15 cellular contexts compared by ENCODE assay signal in the genomic region with DNA sequence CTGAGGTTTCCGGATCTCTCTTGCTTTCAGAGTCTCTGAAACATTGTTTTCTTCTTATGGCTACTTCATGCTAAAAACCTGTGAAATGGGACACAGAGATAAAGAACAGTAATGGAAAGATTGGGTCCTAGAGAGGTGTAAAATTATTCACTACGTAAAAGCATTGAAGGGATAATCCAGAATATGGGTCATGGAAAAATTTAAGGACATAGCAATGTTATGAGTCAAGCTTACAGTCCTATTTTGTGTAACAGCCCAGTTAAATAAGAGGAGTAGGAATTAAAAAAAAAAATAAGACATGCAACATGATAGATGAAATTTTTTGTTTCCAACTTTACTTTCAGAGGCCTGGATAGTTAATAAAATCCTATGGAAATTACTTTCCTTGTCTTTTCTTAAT.
A peak's percentile ranks its signal among the peaks of the same experiment; 100 is the strongest.
DNase-seq lines count a peak whose midpoint lies in the region; ATAC-seq, FAIRE-seq and TF ChIP-seq lines count a peak whose summit lies in the region.
"Had no signal": no experiment of that assay in that cellular context is flagged by ENCODE, and none has a peak within 500 bp of the region (broad histone marks: within the 10 kb centered on the region; RNA-seq: fewer than 3 reads in every experiment).

No MANE protein-coding gene starts in this region.

- WGBS in mammary epithelial cell (ENCODE audit: low coverage, missing lambda C conversion rate), result 54% methylated on average over 2 of the region's 2 CpGs

- dilution Hi-C loops in mammary epithelial cell (cut with HindIII; ENCODE audit: low sequenced_read_pairs), result no loop called here

- H3K27ac ChIP-seq in mammary epithelial cell (ENCODE audit: insufficient read depth, low read depth, low read length), result peak overlapping the region; percentile 92

- intact Hi-C loops in left cardiac atrium (cut with DNase I) (no loop called here), Right ventricle myocardium superior (cut with DNase I) (no loop called here), mammary epithelial cell (cut with micrococcal nuclease) (no loop called here)

- no peaks in the 10 kb centered on the region for H3K27me3 ChIP-seq in mammary epithelial cell (ENCODE audit: insufficient read depth, low read length)

- no peaks in the 10 kb centered on the region for H4K20me1 ChIP-seq in mammary epithelial cell (ENCODE audit: insufficient read depth, low read length)

- no peak for TF ChIP-seq CTCF in mammary epithelial cell (conservative IDR thresholded peaks at IDR 0.05 in 1 of 2, IDR thresholded peaks at IDR 0.05 in 1 of 2; ENCODE audit: extremely low read depth in 1 of 2, insufficient read depth in 1 of 2, low read depth in 1 of 2, low read length in 2 of 2)

- ATAC-seq in left cardiac atrium, result peak; percentile 38 to 86
- ATAC-seq in Right ventricle myocardium superior (ENCODE audit: poor library complexity), result no peak

- no peak for TF ChIP-seq POLR2A in GM12891 (IDR thresholded peaks at IDR 0.05; ENCODE audit: low read depth, low read length)

- H3K79me2 ChIP-seq in mammary epithelial cell (ENCODE audit: insufficient read depth, low read length), result no peaks in the 10 kb centered on the region

- H3K4me3 ChIP-seq in mammary epithelial cell (replicated peaks in 1 of 3; ENCODE audit: insufficient read depth in 1 of 3, low read depth in 2 of 3, low read length in 3 of 3), result no peak overlapping the region

- H3K9ac ChIP-seq in mammary epithelial cell (ENCODE audit: insufficient read depth, low read length), result no peak overlapping the region

- H3K36me3 ChIP-seq in mammary epithelial cell (ENCODE audit: insufficient read depth, low read length), result no peaks in the 10 kb centered on the region

- peak overlapping the region; percentile 49 for H3K4me2 ChIP-seq in mammary epithelial cell (ENCODE audit: insufficient read depth, low read depth, low read length)

- in situ Hi-C loops in mammary epithelial cell (cut with MboI; ENCODE audit: low sequenced_read_pairs in 2 of 2) (no loop called here), G401 (cut with HindIII; ENCODE audit: low sequenced_read_pairs) (no loop called here)

- no TSS peak for BruUV-seq in mammary epithelial cell (replicated peaks; lab: Mats Ljungman, UMichigan)

- DNase-seq in left cardiac atrium (no peak), Right ventricle myocardium superior (no peak), mammary epithelial cell (no peak), iris pigment epithelial cell (ENCODE audit: low read depth) (peak; percentile 81), urothelium cell line (ENCODE audit: low spot score) (peak; percentile 38), G401 (ENCODE audit: low spot score) (no peak), GM12891 (ENCODE audit: insufficient read length, low spot score) (no peak), activated T-cell treated with anti-CD3 and anti-CD28 coated beads for 4 hours (no peak)
- DNase-seq: activated B cell treated with CpG ODN at 0.5 μM for 24 hours; DMS 273 treated with DMSO at 0.1 percent for 48 hours; kidney; NCI-H1417; NCI-H524 treated with DMSO at 0.1 percent for 48 hours; stimulated activated CD4-positive, alpha-beta T cell treated with anti-CD3 and anti-CD28 coated beads, Interleukin-12 subunit alpha, Interleukin-12 subunit beta, amount 100 ng/mL, for 4 hours had no signal

- CTCF ChIA-PET in mammary epithelial cell (lab: Charles Lee; ENCODE audit: low non-redundant PET), result no interaction called here

- H2AFZ ChIP-seq in mammary epithelial cell (ENCODE audit: low read depth, low read length), result peak overlapping the region; percentile 40

- FAIRE-seq in urothelium cell line (lab: Jason Lieb, UNC) (no peak), GM12891 (lab: Jason Lieb, UNC) (no peak)
- FAIRE-seq: GM19239, kidney had no signal

- H3K4me1 ChIP-seq in mammary epithelial cell (ENCODE audit: insufficient read depth, low read length), result peaks cover 48% of the 10 kb centered on the region

- H3K9me3 ChIP-seq in mammary epithelial cell (replicated peaks; ENCODE audit: insufficient read depth, low read length), result no peaks in the 10 kb centered on the region

TF ChIP-seq in GM12891, 5 proteins besides CTCF, POLR2A, EP300 and RAD21:
- no peak for TF ChIP-seq SPI1 (IDR thresholded peaks at IDR 0.05; ENCODE audit: low read depth, low read length)
- TF ChIP-seq TAF1 (IDR thresholded peaks at IDR 0.05; ENCODE audit: low read depth, low read length), result no peak
- TF ChIP-seq PAX5 (IDR thresholded peaks at IDR 0.05; ENCODE audit: insufficient read depth, low read length, severe bottlenecking), result no peak

Comparison
In these comparisons a context has a peak if more than half of its experiments do, and no peak if none do; other contexts are left out.
1. DNase-seq: peak in iris pigment epithelial cell (single experiment) and urothelium cell line (single experiment); none in left cardiac atrium (single experiment), Right ventricle myocardium superior (single experiment), mammary epithelial cell (single experiment), G401 (single experiment), GM12891 (single experiment) and activated T-cell treated with anti-CD3 and anti-CD28 coated beads for 4 hours (single experiment).